In the genomic region with DNA sequence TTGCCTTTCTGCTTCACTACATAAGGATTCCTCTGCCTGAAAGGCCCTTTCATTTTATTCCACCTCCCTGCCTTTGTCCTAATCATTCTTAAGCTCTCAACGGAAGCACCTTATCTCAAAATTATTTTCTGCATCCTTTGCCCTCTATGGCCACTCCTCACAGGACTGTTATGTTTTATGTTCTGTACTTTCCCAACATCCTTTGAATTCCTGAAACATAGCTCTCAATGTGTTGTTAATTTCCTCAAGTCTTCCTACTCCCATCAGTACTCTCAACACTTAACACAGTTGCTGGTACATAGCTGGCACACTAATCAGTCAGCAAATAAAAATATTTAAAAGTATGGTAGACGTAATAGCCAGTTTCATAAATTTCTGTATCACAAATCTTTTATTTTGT, we compare ENCODE assay signal across 23 cellular contexts.
"Had no signal": no experiment of that assay in that cellular context is flagged by ENCODE, and none has a peak within 500 bp of the region (broad histone marks: within the 10 kb centered on the region; RNA-seq: fewer than 3 reads in every experiment).

No MANE protein-coding gene starts in this region.

- H3K27ac Mint-ChIP-seq: activated B cell treated with CpG ODN at 0.5 μM for 24 hours; activated CD4-positive, alpha-beta memory T cell treated with anti-CD3 and anti-CD28 coated beads for 36 hours; activated CD8-positive, alpha-beta memory T cell treated with anti-CD3 and anti-CD28 coated beads, Interleukin-2, amount 10 ng/mL, durations not matched to agents 7 days and 5 days; activated naive CD8-positive, alpha-beta T cell; brain; endodermal cell; naive thymus-derived CD8-positive, alpha-beta T cell had no signal

- H3K4me1 Mint-ChIP-seq: activated B cell treated with CpG ODN at 0.5 μM for 24 hours, endodermal cell had no signal

- H3K9me3 ChIP-seq: ovary, psoas muscle, sigmoid colon, tibial artery, vagina had no signal

- H3K4me3 Mint-ChIP-seq: activated B cell treated with CpG ODN at 0.5 μM for 24 hours; activated CD4-positive, alpha-beta memory T cell treated with anti-CD3 and anti-CD28 coated beads for 36 hours; activated CD8-positive, alpha-beta memory T cell treated with anti-CD3 and anti-CD28 coated beads, Interleukin-2, amount 10 ng/mL, durations not matched to agents 7 days and 5 days; activated naive CD8-positive, alpha-beta T cell; brain; endodermal cell; naive thymus-derived CD8-positive, alpha-beta T cell had no signal

- H3K4me3 ChIP-seq: ovary, psoas muscle, sigmoid colon, tibial artery, vagina had no signal

- H3K27ac ChIP-seq: ovary, psoas muscle, sigmoid colon, tibial artery, vagina had no signal

- ATAC-seq: activated CD8-positive, alpha-beta memory T cell treated with anti-CD3 and anti-CD28 coated beads, Interleukin-2, amount 10 ng/mL, durations not matched to agents 7 days and 5 days; naive thymus-derived CD8-positive, alpha-beta T cell; psoas muscle; stimulated activated naive CD8-positive, alpha-beta T cell treated with anti-CD3 and anti-CD28 coated beads, Interleukin-15, Interleukin-2, amounts not matched to agents 100 U/mL and 50 U/mL, for 24 hours had no signal

- H3K36me3 ChIP-seq: ovary, sigmoid colon, tibial artery, vagina had no signal

- H3K27me3 ChIP-seq: ovary, sigmoid colon, tibial artery, vagina had no signal

- FAIRE-seq: colon had no signal

- DNase-seq: activated B cell treated with CpG ODN at 0.5 μM for 24 hours; activated CD4-positive, alpha-beta memory T cell treated with anti-CD3 and anti-CD28 coated beads for 36 hours; activated CD4-positive, alpha-beta T cell treated with anti-CD3 and anti-CD28 coated beads for 4 hours; activated CD8-positive, alpha-beta memory T cell treated with anti-CD3 and anti-CD28 coated beads, Interleukin-2, amount 10 ng/mL, durations not matched to agents 7 days and 5 days; amygdala; central memory CD4-positive, alpha-beta T cell; endodermal cell; erythroblast; hippocampal formation; kidney; naive thymus-derived CD8-positive, alpha-beta T cell; ovary; psoas muscle; sigmoid colon; stimulated activated naive CD8-positive, alpha-beta T cell treated with anti-CD3 and anti-CD28 coated beads, Interleukin-15, Interleukin-2, amounts not matched to agents 100 U/mL and 50 U/mL, for 24 hours; substantia nigra; T-helper 1 cell; T-helper 9 cell; tibial artery had no signal

- H3K27me3 Mint-ChIP-seq: activated B cell treated with CpG ODN at 0.5 μM for 24 hours; activated CD4-positive, alpha-beta memory T cell treated with anti-CD3 and anti-CD28 coated beads for 36 hours; activated CD8-positive, alpha-beta memory T cell treated with anti-CD3 and anti-CD28 coated beads, Interleukin-2, amount 10 ng/mL, durations not matched to agents 7 days and 5 days; activated naive CD8-positive, alpha-beta T cell; brain; naive thymus-derived CD8-positive, alpha-beta T cell had no signal

- H3K9me3 Mint-ChIP-seq: activated B cell treated with CpG ODN at 0.5 μM for 24 hours; activated CD4-positive, alpha-beta memory T cell treated with anti-CD3 and anti-CD28 coated beads for 36 hours; brain; endodermal cell; naive thymus-derived CD8-positive, alpha-beta T cell had no signal
